ENCODE assay signal across 1 cellular context in the genomic region with DNA sequence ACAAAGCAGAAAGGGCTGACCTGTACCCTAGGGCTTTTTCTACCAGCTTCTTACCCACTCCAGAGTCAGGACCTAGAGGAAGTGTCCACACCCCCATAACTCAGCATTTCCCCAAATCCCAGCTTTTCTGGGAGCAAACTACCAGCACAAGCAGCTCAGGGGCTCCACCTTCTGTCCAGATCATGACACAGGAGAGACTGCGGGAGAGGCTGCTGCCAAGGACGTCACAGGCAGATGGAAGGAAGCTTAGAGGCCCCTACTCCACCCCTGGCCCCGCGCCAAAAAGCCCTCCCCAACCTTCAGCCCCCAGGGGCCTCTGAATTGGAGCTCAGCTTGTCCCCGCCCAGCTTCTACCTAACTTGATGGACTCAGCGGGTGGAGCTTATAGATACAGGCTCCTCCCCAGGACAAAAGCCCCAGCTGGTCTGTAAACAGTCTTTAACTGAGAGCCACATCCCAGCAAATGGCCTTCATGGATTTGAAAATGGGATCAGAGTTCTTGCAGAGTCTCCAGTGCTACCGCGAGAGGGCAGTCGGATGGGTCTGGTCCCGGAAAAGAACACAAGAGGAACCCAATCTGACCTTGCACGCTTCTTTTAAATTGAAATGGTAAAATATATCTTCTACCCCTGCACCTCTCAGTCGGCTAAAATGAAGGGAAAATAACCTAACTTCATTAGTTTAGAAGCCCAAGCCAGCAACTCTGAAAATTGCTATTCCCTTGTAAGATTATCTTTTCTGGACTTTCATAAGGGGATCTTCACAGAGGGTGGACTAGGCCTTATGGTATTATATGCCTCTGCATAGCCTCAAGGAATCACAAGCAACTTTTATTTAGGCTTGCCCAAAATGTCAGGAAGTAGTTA.
A peak's percentile ranks its signal among the peaks of the same experiment; 100 is the strongest.
TF ChIP-seq lines count a peak whose summit lies in the region.

No MANE protein-coding gene starts in this region.

TF ChIP-seq in K562, 482 proteins besides CTCF, POLR2A, EP300 and RAD21 (continued from another document and continues in another):
- TF ChIP-seq, protein P1, sequence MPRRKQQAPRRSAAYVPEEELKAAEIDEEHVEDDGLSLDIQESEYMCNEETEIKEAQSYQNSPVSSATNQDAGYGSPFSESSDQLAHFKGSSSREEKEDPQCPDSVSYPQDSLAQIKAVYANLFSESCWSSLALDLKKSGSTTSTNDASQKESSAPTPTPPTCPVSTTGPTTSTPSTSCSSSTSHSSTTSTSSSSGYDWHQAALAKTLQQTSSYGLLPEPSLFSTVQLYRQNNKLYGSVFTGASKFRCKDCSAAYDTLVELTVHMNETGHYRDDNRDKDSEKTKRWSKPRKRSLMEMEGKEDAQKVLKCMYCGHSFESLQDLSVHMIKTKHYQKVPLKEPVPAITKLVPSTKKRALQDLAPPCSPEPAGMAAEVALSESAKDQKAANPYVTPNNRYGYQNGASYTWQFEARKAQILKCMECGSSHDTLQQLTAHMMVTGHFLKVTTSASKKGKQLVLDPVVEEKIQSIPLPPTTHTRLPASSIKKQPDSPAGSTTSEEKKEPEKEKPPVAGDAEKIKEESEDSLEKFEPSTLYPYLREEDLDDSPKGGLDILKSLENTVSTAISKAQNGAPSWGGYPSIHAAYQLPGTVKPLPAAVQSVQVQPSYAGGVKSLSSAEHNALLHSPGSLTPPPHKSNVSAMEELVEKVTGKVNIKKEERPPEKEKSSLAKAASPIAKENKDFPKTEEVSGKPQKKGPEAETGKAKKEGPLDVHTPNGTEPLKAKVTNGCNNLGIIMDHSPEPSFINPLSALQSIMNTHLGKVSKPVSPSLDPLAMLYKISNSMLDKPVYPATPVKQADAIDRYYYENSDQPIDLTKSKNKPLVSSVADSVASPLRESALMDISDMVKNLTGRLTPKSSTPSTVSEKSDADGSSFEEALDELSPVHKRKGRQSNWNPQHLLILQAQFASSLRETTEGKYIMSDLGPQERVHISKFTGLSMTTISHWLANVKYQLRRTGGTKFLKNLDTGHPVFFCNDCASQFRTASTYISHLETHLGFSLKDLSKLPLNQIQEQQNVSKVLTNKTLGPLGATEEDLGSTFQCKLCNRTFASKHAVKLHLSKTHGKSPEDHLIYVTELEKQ (CRISPR knock-in tag; IDR thresholded peaks at IDR 0.05) = no peak
- TF ChIP-seq TEAD2 (tag; IDR thresholded peaks at IDR 0.05) (no peak), SAP30 (IDR thresholded peaks at IDR 0.05; ENCODE audit: borderline replicate concordance, insufficient read depth, low read depth, low read length, poor library complexity, severe bottlenecking) (no peak), RBFOX2 (IDR thresholded peaks at IDR 0.05; ENCODE audit: low read depth, low read length) (peak; percentile 3; the same call in 1 of the 2 replicates), POLR3A (IDR thresholded peaks at IDR 0.05; ENCODE audit: borderline replicate concordance, extremely low read depth, insufficient read depth, insufficient read length) (no peak), DACH1 (IDR thresholded peaks at IDR 0.05; ENCODE audit: partially characterized antibody) (peak; percentile 97), SUPT5H (IDR thresholded peaks at IDR 0.05) (peak; percentile 74), ZSCAN32 (CRISPR knock-in tag; IDR thresholded peaks at IDR 0.05) (peak; percentile 42; the same call in 1 of the 2 replicates), FOXJ3 (CRISPR knock-in tag; IDR thresholded peaks at IDR 0.05) (no peak), ZNF232 (CRISPR knock-in tag; IDR thresholded peaks at IDR 0.05) (no peak), NR2C2 (CRISPR knock-in tag; IDR thresholded peaks at IDR 0.05) (no peak), NR2C2 (tag; IDR thresholded peaks at IDR 0.05) (peak; percentile 36; the same call in 1 of the 2 replicates), MAFK (IDR thresholded peaks at IDR 0.05; ENCODE audit: low read length) (peak; percentile 11; the same call in 1 of the 2 replicates), ZNF143 (CRISPR knock-in tag; IDR thresholded peaks at IDR 0.05) (no peak), GABPB1 (CRISPR knock-in tag; IDR thresholded peaks at IDR 0.05) (peak; percentile 85), ILF3 (IDR thresholded peaks at IDR 0.05; ENCODE audit: borderline replicate concordance) (peak; percentile 75; the same call in 1 of the 2 replicates), HDAC2 (IDR thresholded peaks at IDR 0.05) (no peak), BMI1 (IDR thresholded peaks at IDR 0.05; ENCODE audit: low read length) (no peak), NFATC3 (IDR thresholded peaks at IDR 0.05) (no peak), RBM34 (IDR thresholded peaks at IDR 0.05; ENCODE audit: borderline replicate concordance, insufficient read depth, low read length) (no peak), ZNF23 (CRISPR knock-in tag; IDR thresholded peaks at IDR 0.05) (no peak), FOXM1 (IDR thresholded peaks at IDR 0.05; ENCODE audit: low read depth) (peak; percentile 83), FOXM1 (CRISPR knock-in tag; IDR thresholded peaks at IDR 0.05; ENCODE audit: low read depth) (no peak), CBX8 (IDR thresholded peaks at IDR 0.05; ENCODE audit: borderline replicate concordance, extremely low read depth, low read depth, low read length, poor library complexity, severe bottlenecking) (no peak), MCM5 (IDR thresholded peaks at IDR 0.05; ENCODE audit: low read depth) (no peak), SMC3 (conservative IDR thresholded peaks at IDR 0.05; ENCODE audit: insufficient read depth, low read depth, low read length) (peak; percentile 60; the same call in 1 of the 2 replicates), STAG1 (CRISPR knock-in tag; IDR thresholded peaks at IDR 0.05; ENCODE audit: borderline replicate concordance) (no peak), ZNF561 (CRISPR knock-in tag; conservative IDR thresholded peaks at IDR 0.05) (no peak), CC2D1A (IDR thresholded peaks at IDR 0.05) (peak; percentile 75)
- TF ChIP-seq, protein P2, sequence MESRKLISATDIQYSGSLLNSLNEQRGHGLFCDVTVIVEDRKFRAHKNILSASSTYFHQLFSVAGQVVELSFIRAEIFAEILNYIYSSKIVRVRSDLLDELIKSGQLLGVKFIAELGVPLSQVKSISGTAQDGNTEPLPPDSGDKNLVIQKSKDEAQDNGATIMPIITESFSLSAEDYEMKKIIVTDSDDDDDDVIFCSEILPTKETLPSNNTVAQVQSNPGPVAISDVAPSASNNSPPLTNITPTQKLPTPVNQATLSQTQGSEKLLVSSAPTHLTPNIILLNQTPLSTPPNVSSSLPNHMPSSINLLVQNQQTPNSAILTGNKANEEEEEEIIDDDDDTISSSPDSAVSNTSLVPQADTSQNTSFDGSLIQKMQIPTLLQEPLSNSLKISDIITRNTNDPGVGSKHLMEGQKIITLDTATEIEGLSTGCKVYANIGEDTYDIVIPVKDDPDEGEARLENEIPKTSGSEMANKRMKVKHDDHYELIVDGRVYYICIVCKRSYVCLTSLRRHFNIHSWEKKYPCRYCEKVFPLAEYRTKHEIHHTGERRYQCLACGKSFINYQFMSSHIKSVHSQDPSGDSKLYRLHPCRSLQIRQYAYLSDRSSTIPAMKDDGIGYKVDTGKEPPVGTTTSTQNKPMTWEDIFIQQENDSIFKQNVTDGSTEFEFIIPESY (CRISPR knock-in tag; IDR thresholded peaks at IDR 0.05) = no peak
- TF ChIP-seq, protein P3, sequence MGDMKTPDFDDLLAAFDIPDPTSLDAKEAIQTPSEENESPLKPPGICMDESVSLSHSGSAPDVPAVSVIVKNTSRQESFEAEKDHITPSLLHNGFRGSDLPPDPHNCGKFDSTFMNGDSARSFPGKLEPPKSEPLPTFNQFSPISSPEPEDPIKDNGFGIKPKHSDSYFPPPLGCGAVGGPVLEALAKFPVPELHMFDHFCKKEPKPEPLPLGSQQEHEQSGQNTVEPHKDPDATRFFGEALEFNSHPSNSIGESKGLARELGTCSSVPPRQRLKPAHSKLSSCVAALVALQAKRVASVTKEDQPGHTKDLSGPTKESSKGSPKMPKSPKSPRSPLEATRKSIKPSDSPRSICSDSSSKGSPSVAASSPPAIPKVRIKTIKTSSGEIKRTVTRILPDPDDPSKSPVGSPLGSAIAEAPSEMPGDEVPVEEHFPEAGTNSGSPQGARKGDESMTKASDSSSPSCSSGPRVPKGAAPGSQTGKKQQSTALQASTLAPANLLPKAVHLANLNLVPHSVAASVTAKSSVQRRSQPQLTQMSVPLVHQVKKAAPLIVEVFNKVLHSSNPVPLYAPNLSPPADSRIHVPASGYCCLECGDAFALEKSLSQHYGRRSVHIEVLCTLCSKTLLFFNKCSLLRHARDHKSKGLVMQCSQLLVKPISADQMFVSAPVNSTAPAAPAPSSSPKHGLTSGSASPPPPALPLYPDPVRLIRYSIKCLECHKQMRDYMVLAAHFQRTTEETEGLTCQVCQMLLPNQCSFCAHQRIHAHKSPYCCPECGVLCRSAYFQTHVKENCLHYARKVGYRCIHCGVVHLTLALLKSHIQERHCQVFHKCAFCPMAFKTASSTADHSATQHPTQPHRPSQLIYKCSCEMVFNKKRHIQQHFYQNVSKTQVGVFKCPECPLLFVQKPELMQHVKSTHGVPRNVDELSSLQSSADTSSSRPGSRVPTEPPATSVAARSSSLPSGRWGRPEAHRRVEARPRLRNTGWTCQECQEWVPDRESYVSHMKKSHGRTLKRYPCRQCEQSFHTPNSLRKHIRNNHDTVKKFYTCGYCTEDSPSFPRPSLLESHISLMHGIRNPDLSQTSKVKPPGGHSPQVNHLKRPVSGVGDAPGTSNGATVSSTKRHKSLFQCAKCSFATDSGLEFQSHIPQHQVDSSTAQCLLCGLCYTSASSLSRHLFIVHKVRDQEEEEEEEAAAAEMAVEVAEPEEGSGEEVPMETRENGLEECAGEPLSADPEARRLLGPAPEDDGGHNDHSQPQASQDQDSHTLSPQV (IDR thresholded peaks at IDR 0.05) = 0 out of 2 replicates have a peak, but pooled peaks have one; percentile 7
- TF ChIP-seq, protein P4, sequence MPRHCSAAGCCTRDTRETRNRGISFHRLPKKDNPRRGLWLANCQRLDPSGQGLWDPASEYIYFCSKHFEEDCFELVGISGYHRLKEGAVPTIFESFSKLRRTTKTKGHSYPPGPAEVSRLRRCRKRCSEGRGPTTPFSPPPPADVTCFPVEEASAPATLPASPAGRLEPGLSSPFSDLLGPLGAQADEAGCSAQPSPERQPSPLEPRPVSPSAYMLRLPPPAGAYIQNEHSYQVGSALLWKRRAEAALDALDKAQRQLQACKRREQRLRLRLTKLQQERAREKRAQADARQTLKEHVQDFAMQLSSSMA (CRISPR knock-in tag; IDR thresholded peaks at IDR 0.05) = no peak
- TF ChIP-seq, protein P5, sequence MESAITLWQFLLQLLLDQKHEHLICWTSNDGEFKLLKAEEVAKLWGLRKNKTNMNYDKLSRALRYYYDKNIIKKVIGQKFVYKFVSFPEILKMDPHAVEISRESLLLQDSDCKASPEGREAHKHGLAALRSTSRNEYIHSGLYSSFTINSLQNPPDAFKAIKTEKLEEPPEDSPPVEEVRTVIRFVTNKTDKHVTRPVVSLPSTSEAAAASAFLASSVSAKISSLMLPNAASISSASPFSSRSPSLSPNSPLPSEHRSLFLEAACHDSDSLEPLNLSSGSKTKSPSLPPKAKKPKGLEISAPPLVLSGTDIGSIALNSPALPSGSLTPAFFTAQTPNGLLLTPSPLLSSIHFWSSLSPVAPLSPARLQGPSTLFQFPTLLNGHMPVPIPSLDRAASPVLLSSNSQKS (CRISPR knock-in tag; IDR thresholded peaks at IDR 0.05) = peak; percentile 28; the same call in 1 of the 2 replicates
- TF ChIP-seq, protein P6, sequence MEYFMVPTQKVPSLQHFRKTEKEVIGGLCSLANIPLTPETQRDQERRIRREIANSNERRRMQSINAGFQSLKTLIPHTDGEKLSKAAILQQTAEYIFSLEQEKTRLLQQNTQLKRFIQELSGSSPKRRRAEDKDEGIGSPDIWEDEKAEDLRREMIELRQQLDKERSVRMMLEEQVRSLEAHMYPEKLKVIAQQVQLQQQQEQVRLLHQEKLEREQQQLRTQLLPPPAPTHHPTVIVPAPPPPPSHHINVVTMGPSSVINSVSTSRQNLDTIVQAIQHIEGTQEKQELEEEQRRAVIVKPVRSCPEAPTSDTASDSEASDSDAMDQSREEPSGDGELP (CRISPR knock-in tag; IDR thresholded peaks at IDR 0.05; ENCODE audit: borderline replicate concordance) = peak; percentile 100
- TF ChIP-seq, protein P7, sequence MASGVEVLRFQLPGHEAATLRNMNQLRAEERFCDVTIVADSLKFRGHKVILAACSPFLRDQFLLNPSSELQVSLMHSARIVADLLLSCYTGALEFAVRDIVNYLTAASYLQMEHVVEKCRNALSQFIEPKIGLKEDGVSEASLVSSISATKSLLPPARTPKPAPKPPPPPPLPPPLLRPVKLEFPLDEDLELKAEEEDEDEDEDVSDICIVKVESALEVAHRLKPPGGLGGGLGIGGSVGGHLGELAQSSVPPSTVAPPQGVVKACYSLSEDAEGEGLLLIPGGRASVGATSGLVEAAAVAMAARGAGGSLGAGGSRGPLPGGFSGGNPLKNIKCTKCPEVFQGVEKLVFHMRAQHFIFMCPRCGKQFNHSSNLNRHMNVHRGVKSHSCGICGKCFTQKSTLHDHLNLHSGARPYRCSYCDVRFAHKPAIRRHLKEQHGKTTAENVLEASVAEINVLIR (CRISPR knock-in tag; IDR thresholded peaks at IDR 0.05) = no peak
- TF ChIP-seq, protein P8, sequence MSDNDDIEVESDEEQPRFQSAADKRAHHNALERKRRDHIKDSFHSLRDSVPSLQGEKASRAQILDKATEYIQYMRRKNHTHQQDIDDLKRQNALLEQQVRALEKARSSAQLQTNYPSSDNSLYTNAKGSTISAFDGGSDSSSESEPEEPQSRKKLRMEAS (CRISPR knock-in tag; IDR thresholded peaks at IDR 0.05) = no peak
- TF ChIP-seq, protein P9, sequence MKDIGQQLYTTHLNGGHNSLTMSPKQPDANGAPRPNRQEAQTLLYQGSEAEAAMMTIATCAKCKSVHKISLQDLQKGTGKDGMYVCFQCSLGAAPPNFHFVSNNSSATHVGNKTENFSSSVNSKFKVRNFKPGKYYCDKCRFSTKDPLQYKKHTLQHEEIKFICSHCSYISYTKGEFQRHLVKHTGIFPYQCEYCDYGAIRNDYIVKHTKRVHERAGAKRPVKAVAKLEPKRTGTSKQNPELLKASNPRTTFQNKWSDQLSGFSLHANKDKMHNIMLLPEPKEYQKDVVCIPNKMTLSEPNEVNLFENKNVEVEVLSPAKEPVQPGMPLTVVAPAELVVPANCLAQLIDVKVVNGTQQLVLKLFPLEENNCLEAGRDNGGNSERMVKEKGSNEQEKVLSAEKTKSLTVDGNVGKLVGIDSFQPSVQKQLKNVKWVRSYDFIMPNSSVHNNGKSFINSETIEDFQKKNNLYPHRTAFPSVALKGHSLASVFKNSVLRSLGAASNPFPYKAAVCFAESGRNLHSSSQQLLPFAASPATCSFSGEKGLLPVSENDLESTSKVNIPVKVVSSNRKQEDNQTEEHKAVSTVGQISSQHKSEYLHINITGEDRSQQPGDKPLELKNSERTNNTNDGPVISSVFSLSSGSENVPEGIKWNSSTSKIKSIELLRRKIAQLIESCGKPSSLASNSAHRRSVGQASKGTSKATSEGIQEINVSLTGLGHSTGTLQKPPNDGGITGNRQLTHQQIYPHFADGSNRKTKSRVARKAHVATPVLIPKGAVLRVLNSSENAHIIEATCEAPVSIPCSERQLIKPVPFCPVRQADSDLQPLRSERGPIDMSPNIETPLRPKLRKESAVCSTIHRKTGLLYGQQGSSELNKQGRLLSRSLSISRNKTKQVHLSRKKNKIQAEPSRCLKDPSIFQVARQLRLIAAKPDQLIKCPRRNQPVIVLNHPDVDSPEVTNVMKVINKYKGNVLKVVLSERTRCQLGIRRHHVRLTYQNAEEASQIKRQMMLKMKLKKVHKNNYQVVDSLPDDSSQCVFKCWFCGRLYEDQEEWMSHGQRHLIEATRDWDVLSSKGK (CRISPR knock-in tag; IDR thresholded peaks at IDR 0.05) = no peak
